Comparison of ENCODE assay signal across 21 cellular contexts in the genomic region with DNA sequence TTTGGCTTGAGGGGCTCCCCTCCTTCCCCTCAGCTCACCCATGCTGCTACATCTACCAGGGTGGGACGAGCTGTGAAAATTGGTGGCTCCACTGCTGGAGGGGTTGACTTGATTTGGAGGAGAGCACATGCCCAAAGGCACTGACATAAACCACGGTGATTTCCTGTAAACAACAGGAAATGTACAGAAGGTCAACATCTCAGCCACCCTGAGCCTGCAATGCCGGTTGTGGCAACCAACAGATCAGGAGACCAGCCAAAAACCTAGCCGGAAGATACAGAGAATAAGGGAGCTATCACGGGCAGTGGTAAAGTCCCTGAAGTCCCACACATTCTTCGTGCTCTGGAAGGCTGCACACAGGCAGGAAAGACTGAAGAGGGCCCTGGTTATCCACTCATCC. TPM values are rescaled to one million over a fixed set of nuclear protein-coding genes. Genes with fewer than 3 reads are reported as not detected.
DNase-seq lines count a peak whose midpoint lies in the region; FAIRE-seq lines count a peak whose summit lies in the region.
"Had no signal": no experiment of that assay in that cellular context is flagged by ENCODE, and none has a peak within 500 bp of the region (broad histone marks: within the 10 kb centered on the region; RNA-seq: fewer than 3 reads in every experiment).

No MANE protein-coding gene starts in this region.

- H3K4me1 ChIP-seq in small intestine (ENCODE audit: control insufficient read depth in 2 of 2, insufficient read depth in 1 of 2, low read depth in 1 of 2, low read length in 1 of 2) = no peaks in the 10 kb centered on the region
- H3K4me1 ChIP-seq: A549, parathyroid adenoma had no signal

- no peak overlapping the region for H3K4me3 ChIP-seq in small intestine (ENCODE audit: low read depth in 1 of 2, low read length in 2 of 2)
- H3K4me3 ChIP-seq: A549, GM12878, HAP-1, K562, SK-N-MC had no signal

- CTCF ChIA-PET in activated CD4-positive, alpha-beta memory T cell treated with anti-CD3 and anti-CD28 coated beads, Interleukin-2, amount 10 ng/mL, durations not matched to agents 7 days and 5 days (lab: Charles Lee) = no interaction called here
- CTCF ChIA-PET in activated CD4-positive, alpha-beta memory T cell treated with anti-CD3 and anti-CD28 coated beads for 36 hours (lab: Charles Lee) = interaction anchor here (0.6 kb wide), 1 partner anchor 95 kb away, joined by 4 read pairs; no protein-coding TSS in a partner anchor

- 60 to 82% (median 66%) methylated on average over 6 of the region's 6 CpGs for WGBS in small intestine, 3 donors

- H3K4me1 Mint-ChIP-seq in activated CD4-positive, alpha-beta memory T cell treated with anti-CD3 and anti-CD28 coated beads, Interleukin-2, amount 10 ng/mL, durations not matched to agents 7 days and 5 days = peaks cover 29% of the 10 kb centered on the region
- H3K4me1 Mint-ChIP-seq in activated CD4-positive, alpha-beta memory T cell treated with anti-CD3 and anti-CD28 coated beads for 36 hours (ENCODE audit: low read depth) = peaks cover 10% of the 10 kb centered on the region
- H3K4me1 Mint-ChIP-seq in T-helper 2 cell treated with Interferon-gamma antibody and Interleukin-4, amounts not matched to agents 5 μg/mL and 100 μg/mL, for 36 hours (ENCODE audit: low read depth) = peaks cover 11% of the 10 kb centered on the region

- H3K27me3 Mint-ChIP-seq in activated CD4-positive, alpha-beta memory T cell treated with anti-CD3 and anti-CD28 coated beads, Interleukin-2, amount 10 ng/mL, durations not matched to agents 7 days and 5 days = no peaks in the 10 kb centered on the region
- H3K27me3 Mint-ChIP-seq in activated CD4-positive, alpha-beta memory T cell treated with anti-CD3 and anti-CD28 coated beads for 36 hours = no peaks in the 10 kb centered on the region
- H3K27me3 Mint-ChIP-seq in T-helper 2 cell treated with Interferon-gamma antibody and Interleukin-4, amounts not matched to agents 5 μg/mL and 100 μg/mL, for 36 hours (ENCODE audit: low read depth) = no peaks in the 10 kb centered on the region

- intact Hi-C loops in activated CD4-positive, alpha-beta memory T cell treated with anti-CD3 and anti-CD28 coated beads for 36 hours (cut with micrococcal nuclease) = no loop called here

- H3K27me3 ChIP-seq in small intestine (ENCODE audit: control insufficient read depth in 2 of 2, insufficient read depth in 2 of 2, low read length in 2 of 2) = no peaks in the 10 kb centered on the region

- peak; percentile 31 for DNase-seq in activated CD4-positive, alpha-beta memory T cell treated with anti-CD3 and anti-CD28 coated beads, Interleukin-2, amount 10 ng/mL, durations not matched to agents 7 days and 5 days
- DNase-seq in activated CD4-positive, alpha-beta memory T cell treated with anti-CD3 and anti-CD28 coated beads for 36 hours = no peak
- DNase-seq in T-helper 2 cell treated with Interferon-gamma antibody and Interleukin-4, amounts not matched to agents 5 μg/mL and 100 μg/mL, for 36 hours (ENCODE audit: low spot score) = no peak
- DNase-seq in foreskin melanocyte = peak; percentile 70
- peak; percentile 24 for DNase-seq in small intestine
- DNase-seq in NCI-H524 (lab: John Stamatoyannopoulos, UW) = no peak
- no peak for DNase-seq in SW 1271 (lab: John Stamatoyannopoulos, UW)
- DNase-seq in NCI-H526 treated with DMSO at 0.1 percent for 48 hours (lab: John Stamatoyannopoulos, UW) = no peak
- DNase-seq: amygdala; CD4-positive, CD25-positive, alpha-beta regulatory T cell; islet precursor cell; NCI-H2227 treated with DMSO at 0.1 percent for 48 hours; substantia nigra; WERI-Rb-1 had no signal

- no peak for FAIRE-seq in small intestine (lab: Jason Lieb, UNC)
- FAIRE-seq: A549, GM12878, K562 had no signal

- peaks cover 31% of the 10 kb centered on the region for H3K9me3 Mint-ChIP-seq in activated CD4-positive, alpha-beta memory T cell treated with anti-CD3 and anti-CD28 coated beads, Interleukin-2, amount 10 ng/mL, durations not matched to agents 7 days and 5 days
- peaks cover 41% of the 10 kb centered on the region for H3K9me3 Mint-ChIP-seq in activated CD4-positive, alpha-beta memory T cell treated with anti-CD3 and anti-CD28 coated beads for 36 hours
- peaks cover 48% of the 10 kb centered on the region for H3K9me3 Mint-ChIP-seq in T-helper 2 cell treated with Interferon-gamma antibody and Interleukin-4, amounts not matched to agents 5 μg/mL and 100 μg/mL, for 36 hours

- H3K27ac Mint-ChIP-seq in activated CD4-positive, alpha-beta memory T cell treated with anti-CD3 and anti-CD28 coated beads, Interleukin-2, amount 10 ng/mL, durations not matched to agents 7 days and 5 days = peak overlapping the region; percentile 59
- no peak overlapping the region for H3K27ac Mint-ChIP-seq in activated CD4-positive, alpha-beta memory T cell treated with anti-CD3 and anti-CD28 coated beads for 36 hours
- peak overlapping the region; percentile 72 for H3K27ac Mint-ChIP-seq in T-helper 2 cell treated with Interferon-gamma antibody and Interleukin-4, amounts not matched to agents 5 μg/mL and 100 μg/mL, for 36 hours

- H3K4me3 Mint-ChIP-seq in activated CD4-positive, alpha-beta memory T cell treated with anti-CD3 and anti-CD28 coated beads, Interleukin-2, amount 10 ng/mL, durations not matched to agents 7 days and 5 days = no peak overlapping the region
- no peak overlapping the region for H3K4me3 Mint-ChIP-seq in activated CD4-positive, alpha-beta memory T cell treated with anti-CD3 and anti-CD28 coated beads for 36 hours
- H3K4me3 Mint-ChIP-seq in T-helper 2 cell treated with Interferon-gamma antibody and Interleukin-4, amounts not matched to agents 5 μg/mL and 100 μg/mL, for 36 hours = no peak overlapping the region
- H3K4me3 Mint-ChIP-seq: CD4-positive, CD25-positive, alpha-beta regulatory T cell had no signal

- H3K36me3 ChIP-seq in small intestine (ENCODE audit: control insufficient read depth in 2 of 2, insufficient read depth in 2 of 2, low read length in 2 of 2) = no peaks in the 10 kb centered on the region
- H3K36me3 ChIP-seq: HAP-1, WERI-Rb-1 had no signal

- H3K27ac ChIP-seq in small intestine (ENCODE audit: low read depth in 1 of 2, low read length in 1 of 2) = peak overlapping the region in 1 of 2 donors; percentile 56
- H3K27ac ChIP-seq: A549, epithelial cell of prostate, parathyroid adenoma, SK-N-MC, WERI-Rb-1 had no signal

- POLR2A ChIA-PET in activated CD4-positive, alpha-beta memory T cell treated with anti-CD3 and anti-CD28 coated beads, Interleukin-2, amount 10 ng/mL, durations not matched to agents 7 days and 5 days (lab: Charles Lee) = interaction anchor here (0.8 kb wide), 1 partner anchor 97 kb away, joined by 3 read pairs; no protein-coding TSS in a partner anchor
- POLR2A ChIA-PET in activated CD4-positive, alpha-beta memory T cell treated with anti-CD3 and anti-CD28 coated beads for 36 hours (lab: Charles Lee) = no interaction called here

- peaks cover 50% of the 10 kb centered on the region for H3K36me3 Mint-ChIP-seq in activated CD4-positive, alpha-beta memory T cell treated with anti-CD3 and anti-CD28 coated beads, Interleukin-2, amount 10 ng/mL, durations not matched to agents 7 days and 5 days (ENCODE audit: low read depth)
- H3K36me3 Mint-ChIP-seq in activated CD4-positive, alpha-beta memory T cell treated with anti-CD3 and anti-CD28 coated beads for 36 hours = peaks cover 30% of the 10 kb centered on the region
- H3K36me3 Mint-ChIP-seq in T-helper 2 cell treated with Interferon-gamma antibody and Interleukin-4, amounts not matched to agents 5 μg/mL and 100 μg/mL, for 36 hours (ENCODE audit: low read depth) = peaks cover 30% of the 10 kb centered on the region
- H3K36me3 Mint-ChIP-seq: CD4-positive, CD25-positive, alpha-beta regulatory T cell had no signal

- no peaks in the 10 kb centered on the region for H3K9me3 ChIP-seq in small intestine (ENCODE audit: control insufficient read depth, low read depth)
- H3K9me3 ChIP-seq: HAP-1 had no signal

RNA-seq across cellular contexts. Expression of a gene that starts 56.3 kb away (rescaled TPM):
- 1 to 10 TPM; 9.0 to 9.5 TPM for total RNA-seq in activated CD4-positive, alpha-beta memory T cell treated with anti-CD3 and anti-CD28 coated beads, Interleukin-2, amount 10 ng/mL, durations not matched to agents 7 days and 5 days
- total RNA-seq in activated CD4-positive, alpha-beta memory T cell treated with anti-CD3 and anti-CD28 coated beads for 36 hours = 1 to 10 TPM; 3.8 to 4.9 TPM
- 10 to 100 TPM in 1 of 3 donors, 1 to 10 TPM in 2; 4.3 to 10.7 (median 7.9) TPM for polyA plus RNA-seq in small intestine

Comparison
In these comparisons a context has a peak if more than half of its experiments do, and no peak if none do; other contexts are left out.
1. DNase-seq: peak in activated CD4-positive, alpha-beta memory T cell treated with anti-CD3 and anti-CD28 coated beads, Interleukin-2, amount 10 ng/mL, durations not matched to agents 7 days and 5 days (single experiment), foreskin melanocyte (single experiment) and small intestine (single experiment); none in activated CD4-positive, alpha-beta memory T cell treated with anti-CD3 and anti-CD28 coated beads for 36 hours (single experiment), T-helper 2 cell treated with Interferon-gamma antibody and Interleukin-4, amounts not matched to agents 5 μg/mL and 100 μg/mL, for 36 hours (single experiment), NCI-H524 (0 of 2), SW 1271 (0 of 2) and NCI-H526 treated with DMSO at 0.1 percent for 48 hours (single experiment).